Comparison of ENCODE assay signal across 1 cellular context in genomic region chr3:127135241-127136023, GRCh38.
TF ChIP-seq lines count a peak whose summit lies in the region.

No MANE protein-coding gene starts in this region.

TF ChIP-seq in HEK293, 187 proteins besides CTCF, POLR2A, EP300 and RAD21 (continued from another document):
- TF ChIP-seq ZBTB6 (tag by site-specific recombination; IDR thresholded peaks at IDR 0.05) = 0 out of 2 replicates have a peak, but pooled peaks have one; percentile 21
TF ChIP-seq in HEK293: peak in this region for 15.
